ENCODE assay signal across 27 cellular contexts in genomic region chr17:58305626-58306025, GRCh38. TPM values are rescaled to one million over a fixed set of nuclear protein-coding genes. Genes with fewer than 3 reads are reported as not detected.
DNase-seq lines count a peak whose midpoint lies in the region; ATAC-seq and TF ChIP-seq lines count a peak whose summit lies in the region.
"Had no signal": no experiment of that assay in that cellular context is flagged by ENCODE, and none has a peak within 500 bp of the region (broad histone marks: within the 10 kb centered on the region; RNA-seq: fewer than 3 reads in every experiment).

No MANE protein-coding gene starts in this region.

- no peak overlapping the region for H3K9ac ChIP-seq in DND-41 (ENCODE audit: low read depth, low read length)
- H3K9ac ChIP-seq: BLaER1, KMS-11, SK-N-SH had no signal

- TF ChIP-seq CTCF in DND-41 (IDR thresholded peaks at IDR 0.05; ENCODE audit: borderline replicate concordance, extremely low read depth, low read length, poor library complexity, severe bottlenecking) (no peak), GM13976 (IDR thresholded peaks at IDR 0.05; ENCODE audit: borderline replicate concordance, control extremely low read depth, extremely low read depth, insufficient read depth, missing control alignments) (no peak)

- no peak overlapping the region for H2AFZ ChIP-seq in DND-41 (ENCODE audit: low read depth, low read length)
- H2AFZ ChIP-seq: PC-9 had no signal

- ATAC-seq in DND-41 (ENCODE audit: insufficient read depth, low read depth) (no peak), GM18868 (IDR thresholded peaks at IDR 0.05; ENCODE audit: unreplicated experiment) (no peak), GM21529 (IDR thresholded peaks at IDR 0.05; ENCODE audit: unreplicated experiment) (no peak)
- ATAC-seq: GM12878 had no signal

- H3K27me3 ChIP-seq in DND-41 (ENCODE audit: insufficient read depth, low read length, poor library complexity): no peaks in the 10 kb centered on the region
- H3K27me3 ChIP-seq: BLaER1 had no signal

- in situ Hi-C loops in GM13976 (cut with MboI; ENCODE audit: low sequenced_read_pairs, unreplicated experiment): loop anchor here (5.0 kb wide), 1 partner anchor 142 kb away; no protein-coding TSS in a partner anchor

- no peak overlapping the region for H3K27ac ChIP-seq in DND-41 (ENCODE audit: low read length)
- H3K27ac ChIP-seq: KMS-11, PC-9 had no signal

- H3K4me2 ChIP-seq in DND-41 (ENCODE audit: insufficient read depth, low read length): no peak overlapping the region
- H3K4me2 ChIP-seq: BLaER1, KMS-11, PC-9, SK-N-SH had no signal

- 0 out of 2 replicates have a peak, but pooled peaks cover 7% of the 10 kb centered on the region for H3K36me3 ChIP-seq in DND-41 (ENCODE audit: insufficient read depth, low read length)

- no peak overlapping the region for H3K4me3 ChIP-seq in DND-41 (ENCODE audit: low read depth in 1 of 2, low read length in 2 of 2)
- H3K4me3 ChIP-seq: BLaER1, GM12878, PC-9 had no signal

- H3K4me1 ChIP-seq in DND-41 (ENCODE audit: insufficient read depth, low read length): no peaks in the 10 kb centered on the region

- H3K9me3 ChIP-seq in DND-41 (ENCODE audit: insufficient read depth, low read length, severe bottlenecking): no peaks in the 10 kb centered on the region
- H3K9me3 ChIP-seq: BLaER1, SK-N-SH had no signal

- no peaks in the 10 kb centered on the region for H3K79me2 ChIP-seq in DND-41 (ENCODE audit: insufficient read depth, low read length)

- peaks cover 6% of the 10 kb centered on the region; the same call in 1 of the 2 replicates for H4K20me1 ChIP-seq in DND-41 (ENCODE audit: insufficient read depth, low read length)
- H4K20me1 ChIP-seq: BLaER1 had no signal

- DNase-seq in DND-41: peak; percentile 2
- peak; percentile 30 for DNase-seq in GM13976 (ENCODE audit: low spot score)
- DNase-seq in ecto neural progenitor cell (ENCODE audit: low spot score): peak; percentile 48
- DNase-seq in mucosa of gallbladder (ENCODE audit: low spot score): peak; percentile 4
- DNase-seq in stimulated activated CD4-positive, alpha-beta T cell treated with anti-CD3 and anti-CD28 coated beads, Interleukin-2, amount 100 ng/mL, for 24 hours: no peak
- DNase-seq in central memory CD4-positive, alpha-beta T cell: no peak
- DNase-seq: ACHN; CD4-positive, alpha-beta T cell; COR-L47; DMS 273 treated with DMSO at 0.1 percent for 48 hours; DMS79 treated with DMSO at 0.1 percent for 48 hours; HFFc6; IMR-90; NCI-H1105; NCI-H2029 treated with DMSO at 0.1 percent for 48 hours; NCI-H226; NCI-H510A treated with DMSO at 0.1 percent for 48 hours; NCI-H748 treated with DMSO at 0.1 percent for 48 hours; PC-9; RPMI8226; SIG-M5 had no signal

RNA-seq across cellular contexts. Expression of gene TSPOAP1, which starts 23.0 kb away (rescaled TPM):
- total RNA-seq in mucosa of gallbladder: 30.2 TPM

RNA-seq across cellular contexts. Expression of gene MPO, which starts 24.9 kb away (rescaled TPM):
- total RNA-seq in mucosa of gallbladder: 0.06 TPM
- total RNA-seq: HFFc6, IMR-90, PC-9 had no signal

RNA-seq across cellular contexts. Expression of gene SUPT4H1, which starts 46.4 kb away (rescaled TPM):
- total RNA-seq in mucosa of gallbladder: 72.4 TPM

Comparison
In these comparisons a context has a peak if more than half of its experiments do, and no peak if none do; other contexts are left out.
1. DNase-seq: peak in DND-41 (single experiment), GM13976 (single experiment), ecto neural progenitor cell (single experiment) and mucosa of gallbladder (single experiment); none in stimulated activated CD4-positive, alpha-beta T cell treated with anti-CD3 and anti-CD28 coated beads, Interleukin-2, amount 100 ng/mL, for 24 hours (0 of 2) and central memory CD4-positive, alpha-beta T cell (single experiment).